In the genomic region with DNA sequence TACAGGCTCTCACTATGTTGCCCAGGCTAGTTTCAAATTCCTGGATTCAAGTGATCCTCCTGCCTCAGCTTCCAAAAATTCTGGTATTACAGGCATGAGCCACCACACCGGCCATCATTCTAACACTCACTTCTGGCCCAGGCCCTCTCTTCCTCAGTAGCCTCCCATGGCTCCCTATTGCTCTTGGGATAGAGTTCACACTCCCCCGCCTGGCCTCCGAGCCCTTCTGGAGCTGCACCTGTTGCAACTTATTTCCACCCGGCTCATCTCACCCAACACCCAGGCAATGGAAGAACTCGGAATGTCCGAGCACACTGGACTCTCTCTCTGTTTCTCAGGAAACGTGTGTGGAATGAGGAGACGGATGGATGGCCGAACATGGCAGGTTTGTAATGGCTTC, we compare ENCODE assay signal across 1 cellular context.
TF ChIP-seq lines count a peak whose summit lies in the region.

No MANE protein-coding gene starts in this region.

TF ChIP-seq in IMR-90, 13 proteins besides CTCF, POLR2A, EP300 and RAD21:
- no peak for TF ChIP-seq SMC3 (IDR thresholded peaks at IDR 0.05; ENCODE audit: low read depth, low read length)
- no peak for TF ChIP-seq RCOR1 (IDR thresholded peaks at IDR 0.05; ENCODE audit: insufficient replicate concordance, low read length)
- no peak for TF ChIP-seq BHLHE40 (IDR thresholded peaks at IDR 0.05; ENCODE audit: low read depth, low read length)
- TF ChIP-seq, protein P1, sequence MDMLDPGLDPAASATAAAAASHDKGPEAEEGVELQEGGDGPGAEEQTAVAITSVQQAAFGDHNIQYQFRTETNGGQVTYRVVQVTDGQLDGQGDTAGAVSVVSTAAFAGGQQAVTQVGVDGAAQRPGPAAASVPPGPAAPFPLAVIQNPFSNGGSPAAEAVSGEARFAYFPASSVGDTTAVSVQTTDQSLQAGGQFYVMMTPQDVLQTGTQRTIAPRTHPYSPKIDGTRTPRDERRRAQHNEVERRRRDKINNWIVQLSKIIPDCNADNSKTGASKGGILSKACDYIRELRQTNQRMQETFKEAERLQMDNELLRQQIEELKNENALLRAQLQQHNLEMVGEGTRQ (IDR thresholded peaks at IDR 0.05; ENCODE audit: low read depth, low read length) = no peak
- no peak for TF ChIP-seq FOS (IDR thresholded peaks at IDR 0.05; ENCODE audit: low read depth, low read length)
- no peak for TF ChIP-seq NFE2L2 (IDR thresholded peaks at IDR 0.05; ENCODE audit: low read depth, low read length)
- no peak for TF ChIP-seq MAZ (IDR thresholded peaks at IDR 0.05; ENCODE audit: borderline replicate concordance, low read depth, low read length)
- no peak for TF ChIP-seq MXI1 (IDR thresholded peaks at IDR 0.05; ENCODE audit: borderline replicate concordance, low read depth, low read length)
- no peak for TF ChIP-seq MAFK (IDR thresholded peaks at IDR 0.05; ENCODE audit: low read depth, low read length)
- TF ChIP-seq CEBPB (IDR thresholded peaks at IDR 0.05; ENCODE audit: low read depth, low read length) = no peak
- no peak for TF ChIP-seq CHD1 (IDR thresholded peaks at IDR 0.05; ENCODE audit: low read depth, low read length)
- TF ChIP-seq, protein P2, sequence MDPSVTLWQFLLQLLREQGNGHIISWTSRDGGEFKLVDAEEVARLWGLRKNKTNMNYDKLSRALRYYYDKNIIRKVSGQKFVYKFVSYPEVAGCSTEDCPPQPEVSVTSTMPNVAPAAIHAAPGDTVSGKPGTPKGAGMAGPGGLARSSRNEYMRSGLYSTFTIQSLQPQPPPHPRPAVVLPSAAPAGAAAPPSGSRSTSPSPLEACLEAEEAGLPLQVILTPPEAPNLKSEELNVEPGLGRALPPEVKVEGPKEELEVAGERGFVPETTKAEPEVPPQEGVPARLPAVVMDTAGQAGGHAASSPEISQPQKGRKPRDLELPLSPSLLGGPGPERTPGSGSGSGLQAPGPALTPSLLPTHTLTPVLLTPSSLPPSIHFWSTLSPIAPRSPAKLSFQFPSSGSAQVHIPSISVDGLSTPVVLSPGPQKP (IDR thresholded peaks at IDR 0.05; ENCODE audit: borderline replicate concordance, low read depth, low read length) = no peak
TF ChIP-seq in IMR-90: peak in this region for 0.
